ENCODE assay signal across 12 cellular contexts in genomic region chr13:99626461-99627082, GRCh38. TPM values are rescaled to one million over a fixed set of nuclear protein-coding genes. Genes with fewer than 3 reads are reported as not detected.
DNase-seq lines count a peak whose midpoint lies in the region; ATAC-seq and TF ChIP-seq lines count a peak whose summit lies in the region.
"Had no signal": no experiment of that assay in that cellular context is flagged by ENCODE, and none has a peak within 500 bp of the region (broad histone marks: within the 10 kb centered on the region; RNA-seq: fewer than 3 reads in every experiment).

No MANE protein-coding gene starts in this region.

- no peak overlapping the region for H3K27ac ChIP-seq in SJSA1
- no peak overlapping the region for H3K27ac ChIP-seq in prostate gland
- H3K27ac ChIP-seq: transverse colon had no signal

- intact Hi-C loops in prostate gland (cut with DNase I), result no loop called here

- H3K27me3 ChIP-seq in SJSA1 (replicated peaks) (peaks cover 15% of the 10 kb centered on the region; the same call in 1 of the 2 replicates), prostate gland (replicated peaks; ENCODE audit: insufficient read depth) (no peaks in the 10 kb centered on the region)
- H3K27me3 ChIP-seq: transverse colon had no signal

- H3K36me3 ChIP-seq in SJSA1 (no peaks in the 10 kb centered on the region), prostate gland (no peaks in the 10 kb centered on the region)
- H3K36me3 ChIP-seq: transverse colon had no signal

- H3K4me1 ChIP-seq in SJSA1 (replicated peaks), result peaks cover 13% of the 10 kb centered on the region
- no peaks in the 10 kb centered on the region for H3K4me1 ChIP-seq in prostate gland (replicated peaks)

- WGBS in prostate gland, result 34% methylated on average over 8 of the region's 8 CpGs

- TF ChIP-seq POLR2A in prostate gland (IDR thresholded peaks at IDR 0.05), result no peak

- H3K4me3 ChIP-seq in SJSA1, result no peak overlapping the region
- H3K4me3 ChIP-seq in prostate gland, result no peak overlapping the region
- H3K4me3 ChIP-seq: GM23338, transverse colon had no signal

- peak; percentile 63 for DNase-seq in ELR (ENCODE audit: low read depth)
- DNase-seq in SJSA1 (ENCODE audit: low read depth in 1 of 2, low spot score in 2 of 2), result peak; percentile 80 to 83
- DNase-seq in fibroblast of gingiva (ENCODE audit: low read depth), result peak; percentile 53
- peak; percentile 19 for DNase-seq in prostate gland (ENCODE audit: low spot score)
- no peak for DNase-seq in cerebellar nuclear complex (lab: John Stamatoyannopoulos, UW)
- DNase-seq: NCI-H1092, nucleus accumbens, transverse colon had no signal

- H3K9me3 ChIP-seq in SJSA1 (replicated peaks), result no peaks in the 10 kb centered on the region
- H3K9me3 ChIP-seq in prostate gland, result no peaks in the 10 kb centered on the region
- H3K9me3 ChIP-seq: transverse colon had no signal

- TF ChIP-seq CTCF in prostate gland (IDR thresholded peaks at IDR 0.05), result no peak

- ATAC-seq in HG03442 (IDR thresholded peaks at IDR 0.05; ENCODE audit: unreplicated experiment) (no peak), GM21526 (IDR thresholded peaks at IDR 0.05; ENCODE audit: low FRiP score, unreplicated experiment) (no peak), HG02981 (IDR thresholded peaks at IDR 0.05; ENCODE audit: unreplicated experiment) (no peak)

RNA-seq across cellular contexts. Expression of gene CLYBL, which starts 20.1 kb away (rescaled TPM):
- total RNA-seq in SJSA1 (2014; rRNA removed; shearing (Covaris generic)), result 0.16 and 1.5 TPM in 2 replicates
- total RNA-seq in prostate gland, result 10 to 100 TPM in 1 of 2 donors, 1 to 10 TPM in 1; 5.3 to 21.1 TPM

Comparison
In these comparisons a context has a peak if more than half of its experiments do, and no peak if none do; other contexts are left out.
1. DNase-seq: peak in ELR (single experiment), SJSA1 (2 of 2), fibroblast of gingiva (single experiment) and prostate gland (single experiment); none in cerebellar nuclear complex (0 of 2).